In the genomic region with DNA sequence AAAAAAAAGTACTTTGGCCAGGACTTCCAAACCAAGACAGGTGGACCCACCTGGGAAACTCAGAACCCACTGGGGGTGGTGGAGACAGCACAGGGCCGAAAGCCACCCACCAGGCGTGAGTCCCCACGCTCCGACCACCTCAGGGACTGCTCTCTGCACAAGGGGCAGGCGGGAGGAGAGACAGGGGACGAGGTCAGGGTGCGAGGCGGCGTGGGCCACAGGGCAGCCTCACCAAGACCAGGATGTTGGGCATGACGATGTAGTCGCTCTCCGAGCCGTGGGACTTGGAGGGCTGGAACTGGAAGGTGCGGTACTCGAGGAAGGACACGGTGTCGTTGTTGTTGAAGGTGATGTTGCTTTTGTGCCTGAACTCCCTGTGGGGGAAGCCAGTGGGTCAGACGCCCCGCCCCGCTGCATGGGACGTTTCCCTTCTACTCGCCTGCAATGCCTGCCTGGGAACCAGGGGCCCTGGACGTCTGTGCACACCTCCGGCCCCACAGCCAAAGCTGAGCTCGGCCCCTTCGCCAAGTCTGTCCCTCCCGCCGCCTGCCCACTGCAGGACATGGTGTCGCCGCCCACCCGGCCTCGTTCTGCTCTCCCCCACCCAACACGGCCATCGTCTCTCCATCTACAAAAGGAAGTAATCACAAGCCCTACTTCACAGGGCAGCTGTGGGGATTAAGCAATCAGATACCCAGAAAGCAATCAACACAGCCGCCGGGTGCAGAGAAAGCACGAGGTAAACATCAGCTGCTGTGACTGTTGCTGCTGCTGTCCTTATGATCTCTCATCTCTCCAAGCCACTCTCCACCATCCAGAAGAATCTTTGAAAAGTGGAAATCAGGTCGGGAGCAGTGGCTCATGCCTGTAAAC, we compare ENCODE assay signal across 18 cellular contexts. TPM values are rescaled to one million over a fixed set of nuclear protein-coding genes. Genes with fewer than 3 reads are reported as not detected.
DNase-seq lines count a peak whose midpoint lies in the region; ATAC-seq and TF ChIP-seq lines count a peak whose summit lies in the region.
"Had no signal": no experiment of that assay in that cellular context is flagged by ENCODE, and none has a peak within 500 bp of the region (broad histone marks: within the 10 kb centered on the region; RNA-seq: fewer than 3 reads in every experiment).

No MANE protein-coding gene starts in this region.

- no peak overlapping the region for H3K4me3 Mint-ChIP-seq in endodermal cell

- H3K27ac Mint-ChIP-seq in endodermal cell, result peak overlapping the region; percentile 11

- intact Hi-C loops in posterior cingulate gyrus (cut with DNase I), result no loop called here

- peaks cover 17% of the 10 kb centered on the region for H3K4me1 Mint-ChIP-seq in endodermal cell

- H3K9me3 Mint-ChIP-seq in endodermal cell, result peaks cover 5% of the 10 kb centered on the region

- peaks cover 20% of the 10 kb centered on the region for H3K36me3 ChIP-seq in endodermal cell (ENCODE audit: control insufficient read depth, insufficient read depth, low read length)

- H3K27ac ChIP-seq in endodermal cell (ENCODE audit: low read depth, low read length), result no peak overlapping the region
- H3K27ac ChIP-seq: ascending aorta, sigmoid colon, suprapubic skin had no signal

- no peak overlapping the region for H3K4me3 ChIP-seq in endodermal cell (ENCODE audit: low read length)
- H3K4me3 ChIP-seq: ascending aorta, sigmoid colon, suprapubic skin had no signal

- peaks cover 10% of the 10 kb centered on the region for H3K9me3 ChIP-seq in endodermal cell (ENCODE audit: control insufficient read depth, low read length)
- H3K9me3 ChIP-seq: ascending aorta, sigmoid colon, suprapubic skin had no signal

- peaks cover 9% of the 10 kb centered on the region for H3K4me1 ChIP-seq in endodermal cell (ENCODE audit: control insufficient read depth, insufficient read depth, low read length)
- H3K4me1 ChIP-seq: ascending aorta, sigmoid colon, suprapubic skin had no signal

- no peak for TF ChIP-seq CTCF in endodermal cell (conservative IDR thresholded peaks at IDR 0.05)

- H3K27me3 ChIP-seq in endodermal cell (ENCODE audit: control insufficient read depth, insufficient read depth, low read length, poor library complexity, severe bottlenecking), result no peaks in the 10 kb centered on the region
- H3K27me3 ChIP-seq: ascending aorta, sigmoid colon, suprapubic skin had no signal

- no peak overlapping the region for H3K9ac ChIP-seq in endodermal cell (ENCODE audit: extremely low read depth, low read length, poor library complexity, severe bottlenecking)

- WGBS in endodermal cell (ENCODE audit: insufficient coverage in 1 of 2, insufficient read length in 1 of 2), 2 experiments, result 83 to 90% methylated on average over 28 to 38 of the region's 38 CpGs

- H3K36me3 Mint-ChIP-seq in endodermal cell (ENCODE audit: low read depth), result peaks cover 45% of the 10 kb centered on the region

- H3K27me3 Mint-ChIP-seq in endodermal cell (ENCODE audit: insufficient read depth), result no peaks in the 10 kb centered on the region

- DNase-seq in NCI-H1436 (lab: John Stamatoyannopoulos, UW) (peak; percentile 41), NCI-H1436 treated with DMSO at 0.1 percent for 48 hours (lab: John Stamatoyannopoulos, UW) (no peak), NCI-H510A (lab: John Stamatoyannopoulos, UW) (peak; percentile 80), endodermal cell (no peak), posterior cingulate gyrus (peak in 6 of 10 donors; percentile 27 to 91 (median 40)), mesenteric fat pad (ENCODE audit: low spot score) (no peak)
- DNase-seq: 8988T; activated T-cell treated with anti-CD3 and anti-CD28 coated beads, Interleukin-2, amount 50 U/mL, for 1 hour; Calu3; NCI-H226; sigmoid colon had no signal

- ATAC-seq in GM21717 (IDR thresholded peaks at IDR 0.05; ENCODE audit: unreplicated experiment) (no peak), HG03565 (IDR thresholded peaks at IDR 0.05; ENCODE audit: unreplicated experiment) (no peak)
- ATAC-seq: activated CD4-positive, CD25-positive, alpha-beta regulatory T cell treated with anti-CD3 and anti-CD28 coated beads, Interleukin-2, amount 50 U/mL, for 24 hours; HCT116; SK-N-SH treated with all-trans-retinoic acid at 6 μM for 48 hours had no signal

RNA-seq across cellular contexts. Expression of a gene that starts 48.7 kb away (rescaled TPM):
- total RNA-seq in endodermal cell, result 10 to 100 TPM; 33.0 to 36.2 TPM
- 26.1 TPM for polyA plus RNA-seq in endodermal cell (2013, experiment 1 of 2)
- 30.2 TPM for polyA plus RNA-seq in endodermal cell (2013, experiment 2 of 2)
- 135 TPM for total RNA-seq in mesenteric fat pad

Comparison
In these comparisons a context has a peak if more than half of its experiments do, and no peak if none do; other contexts are left out.
1. DNase-seq: peak in NCI-H1436 (single experiment), NCI-H510A (single experiment) and posterior cingulate gyrus (6 of 10); none in NCI-H1436 treated with DMSO at 0.1 percent for 48 hours (single experiment), endodermal cell (single experiment) and mesenteric fat pad (single experiment).